ENCODE assay signal across 15 cellular contexts in genomic region chr1:236457775-236458174, GRCh38.
DNase-seq lines count a peak whose midpoint lies in the region; ATAC-seq and TF ChIP-seq lines count a peak whose summit lies in the region.
"Had no signal": no experiment of that assay in that cellular context is flagged by ENCODE, and none has a peak within 500 bp of the region (broad histone marks: within the 10 kb centered on the region; RNA-seq: fewer than 3 reads in every experiment).

No MANE protein-coding gene starts in this region.

- H3K27me3 ChIP-seq in OCI-LY3 (ENCODE audit: low read depth, low read length): peaks cover 69% of the 10 kb centered on the region
- H3K27me3 ChIP-seq in effector memory CD4-positive, alpha-beta T cell (replicated peaks; ENCODE audit: control insufficient read depth, insufficient read depth, low read length, poor library complexity, severe bottlenecking): no peaks in the 10 kb centered on the region

- no peaks in the 10 kb centered on the region for H3K36me3 ChIP-seq in OCI-LY3 (replicated peaks; ENCODE audit: low read depth, low read length)
- H3K36me3 ChIP-seq in effector memory CD4-positive, alpha-beta T cell (ENCODE audit: control insufficient read depth, insufficient read depth, low read length): no peaks in the 10 kb centered on the region
- H3K36me3 ChIP-seq: gastrocnemius medialis had no signal

- peaks cover 9% of the 10 kb centered on the region for H4K20me1 ChIP-seq in OCI-LY3 (ENCODE audit: insufficient read depth, low read length)

- intact Hi-C loops in Right ventricle myocardium inferior (cut with DNase I): no loop called here

- no peak overlapping the region for H2AFZ ChIP-seq in OCI-LY3 (ENCODE audit: low read depth, low read length)
- H2AFZ ChIP-seq: GM23248 had no signal

- H3K9me3 ChIP-seq in OCI-LY3 (ENCODE audit: insufficient read depth, low read length): no peaks in the 10 kb centered on the region
- H3K9me3 ChIP-seq in effector memory CD4-positive, alpha-beta T cell (ENCODE audit: control insufficient read depth, low read length): no peaks in the 10 kb centered on the region
- H3K9me3 ChIP-seq: A549, gastrocnemius medialis had no signal

- peak overlapping the region; percentile 27; the same call in 1 of the 2 replicates for H3K4me3 ChIP-seq in OCI-LY3 (ENCODE audit: low read length)
- no peak overlapping the region for H3K4me3 ChIP-seq in effector memory CD4-positive, alpha-beta T cell (ENCODE audit: insufficient read depth, low read depth, low read length, poor library complexity, severe bottlenecking)
- H3K4me3 ChIP-seq: A549, gastrocnemius medialis, GM23248, SK-N-MC had no signal

- DNase-seq in activated CD4-positive, alpha-beta T cell treated with anti-CD3 and anti-CD28 coated beads for 48 hours: peak; percentile 15
- DNase-seq in activated CD4-positive, alpha-beta T cell treated with anti-CD3 and anti-CD28 coated beads for 1 hour: no peak
- no peak for DNase-seq in effector memory CD4-positive, alpha-beta T cell
- DNase-seq in Right ventricle myocardium inferior (ENCODE audit: missing footprints) (no peak), DMS153 (lab: John Stamatoyannopoulos, UW) (no peak)
- DNase-seq: activated effector memory CD4-positive, alpha-beta T cell treated with anti-CD3 and anti-CD28 coated beads, Interleukin-2, amount 50 U/mL, for 16 hours; effector memory CD8-positive, alpha-beta T cell; gastrocnemius medialis; GM23248; NCI-H187 had no signal

- H3K27ac ChIP-seq in OCI-LY3 (ENCODE audit: low read length): no peak overlapping the region
- H3K27ac ChIP-seq in effector memory CD4-positive, alpha-beta T cell (ENCODE audit: insufficient read depth, low read length, poor library complexity, severe bottlenecking): no peak overlapping the region
- H3K27ac ChIP-seq: A549, gastrocnemius medialis, GM23248, SK-N-MC had no signal

- peaks cover 28% of the 10 kb centered on the region for H3K4me1 ChIP-seq in OCI-LY3 (ENCODE audit: low read length)
- H3K4me1 ChIP-seq in effector memory CD4-positive, alpha-beta T cell (ENCODE audit: control insufficient read depth, insufficient read depth, low read length, poor library complexity, severe bottlenecking): peaks cover 7% of the 10 kb centered on the region
- H3K4me1 ChIP-seq: A549, gastrocnemius medialis had no signal

- peak overlapping the region; percentile 60 for H3K4me2 ChIP-seq in OCI-LY3 (ENCODE audit: low read length)
- H3K4me2 ChIP-seq: A549 had no signal

- ATAC-seq in GM19023 (IDR thresholded peaks at IDR 0.05; ENCODE audit: unreplicated experiment) (peak; percentile 64), HG02852 (IDR thresholded peaks at IDR 0.05; ENCODE audit: unreplicated experiment) (peak; percentile 88), Right ventricle myocardium inferior (no peak)
- ATAC-seq: A549; effector memory CD8-positive, alpha-beta T cell; gastrocnemius medialis had no signal

- TF ChIP-seq CTCF in OCI-LY3 (IDR thresholded peaks at IDR 0.05; ENCODE audit: low read depth, low read length): no peak

- H3K79me2 ChIP-seq in OCI-LY3 (ENCODE audit: low read length): no peaks in the 10 kb centered on the region

- no peak overlapping the region for H3K9ac ChIP-seq in OCI-LY3 (ENCODE audit: low read length)
- H3K9ac ChIP-seq: GM23248 had no signal
